In genomic region chr14:51653855-51654548, GRCh38 we compare ENCODE assay signal across 11 cellular contexts. TPM values are rescaled to one million over a fixed set of nuclear protein-coding genes. Genes with fewer than 3 reads are reported as not detected.
DNase-seq lines count a peak whose midpoint lies in the region; ATAC-seq, FAIRE-seq and TF ChIP-seq lines count a peak whose summit lies in the region.
"Had no signal": no experiment of that assay in that cellular context is flagged by ENCODE, and none has a peak within 500 bp of the region (broad histone marks: within the 10 kb centered on the region; RNA-seq: fewer than 3 reads in every experiment).

No MANE protein-coding gene starts in this region.

- H2AFZ ChIP-seq in keratinocyte (ENCODE audit: control insufficient read depth, low read length): no peak overlapping the region

- no peak for FAIRE-seq in keratinocyte (lab: Jason Lieb, UNC)

- ATAC-seq in HG03025 (IDR thresholded peaks at IDR 0.05; ENCODE audit: low FRiP score, unreplicated experiment): no peak
- ATAC-seq: foreskin keratinocyte, right lobe of liver had no signal

- intact Hi-C loops in ascending aorta (cut with DNase I): loop anchor here (2.0 to 10.0 kb wide), 5 partner anchors 48 to 411 kb away; partner anchors contain the start of genes NID2 and RTRAF

- H3K9ac ChIP-seq in keratinocyte (ENCODE audit: control insufficient read depth, extremely low read depth, insufficient read depth, low read length): peak overlapping the region; percentile 81

- dilution Hi-C loops in keratinocyte (cut with MboI; ENCODE audit: extremely low pct_ligation_motif_present, low sequenced_read_pairs): no loop called here

- H3K9me3 ChIP-seq in ascending aorta (no peaks in the 10 kb centered on the region), keratinocyte (ENCODE audit: control insufficient read depth, low read depth, low read length) (no peaks in the 10 kb centered on the region), suprapubic skin (no peaks in the 10 kb centered on the region)
- H3K9me3 ChIP-seq: right lobe of liver had no signal

- peaks cover 3% of the 10 kb centered on the region for H3K9me1 ChIP-seq in keratinocyte (ENCODE audit: control insufficient read depth, extremely low read depth, insufficient read depth, low read length)

- TF ChIP-seq EP300 in suprapubic skin (IDR thresholded peaks at IDR 0.05): no peak

- H4K20me1 ChIP-seq in keratinocyte (ENCODE audit: control insufficient read depth, extremely low read depth, insufficient read depth, low read length): peaks cover 2% of the 10 kb centered on the region

- no peaks in the 10 kb centered on the region for H3K36me3 ChIP-seq in ascending aorta
- H3K36me3 ChIP-seq in keratinocyte (ENCODE audit: control insufficient read depth in 2 of 2, extremely low read depth in 1 of 2, insufficient read depth in 2 of 2, low read length in 2 of 2): peaks cover 3 to 14% of the 10 kb centered on the region in 2 experiments
- no peaks in the 10 kb centered on the region for H3K36me3 ChIP-seq in suprapubic skin
- H3K36me3 ChIP-seq: right lobe of liver had no signal

- H3K27ac ChIP-seq in ascending aorta (peak overlapping the region; percentile 95 to 99), keratinocyte (ENCODE audit: control insufficient read depth, insufficient read depth, low read length) (peak overlapping the region; percentile 82), suprapubic skin (peak overlapping the region; percentile 98)

- H3K27me3 ChIP-seq in ascending aorta (no peaks in the 10 kb centered on the region), keratinocyte (ENCODE audit: control insufficient read depth, extremely low read depth, insufficient read depth, low read length) (no peaks in the 10 kb centered on the region), suprapubic skin (no peaks in the 10 kb centered on the region)
- H3K27me3 ChIP-seq: foreskin keratinocyte, right lobe of liver had no signal

- no peak for TF ChIP-seq CTCF in ascending aorta (IDR thresholded peaks at IDR 0.05)
- TF ChIP-seq CTCF in keratinocyte (optimal IDR thresholded peaks at IDR 0.05 in 1 of 3, IDR thresholded peaks at IDR 0.05 in 1 of 3, conservative IDR thresholded peaks at IDR 0.05 in 1 of 3; ENCODE audit: extremely low read depth in 1 of 3, insufficient read depth in 2 of 3, low read length in 3 of 3): no peak
- no peak for TF ChIP-seq CTCF in suprapubic skin (IDR thresholded peaks at IDR 0.05)

- H3K4me3 ChIP-seq in Jurkat, Clone E6-1 (ENCODE audit: low read length): no peak overlapping the region
- H3K4me3 ChIP-seq in ascending aorta: peak overlapping the region; percentile 88 to 90
- H3K4me3 ChIP-seq in keratinocyte (ENCODE audit: control insufficient read depth in 2 of 3, extremely low read depth in 1 of 3, insufficient read depth in 2 of 3, low read depth in 1 of 3, low read length in 3 of 3): peak overlapping the region in 2 of 3 experiments; percentile 90 to 93
- H3K4me3 ChIP-seq in suprapubic skin: peak overlapping the region; percentile 94

- peak overlapping the region; percentile 95 for H3K4me2 ChIP-seq in keratinocyte (ENCODE audit: control insufficient read depth, extremely low read depth, insufficient read depth, low read depth, low read length)

- DNase-seq in Jurkat, Clone E6-1 (ENCODE audit: low read depth, low spot score): peak; percentile 22
- no peak for DNase-seq in ascending aorta (ENCODE audit: low spot score in 2 of 2)
- no peak for DNase-seq in keratinocyte (ENCODE audit: low read depth, low spot score)
- DNase-seq in suprapubic skin (ENCODE audit: low spot score in 2 of 2): no peak
- DNase-seq in SIG-M5 treated with dmso at 0.1 percent for 504 hours (lab: John Stamatoyannopoulos, UW; ENCODE audit: unreplicated experiment): no peak
- DNase-seq in midbrain (lab: John Stamatoyannopoulos, UW): no peak
- no peak for DNase-seq in H4 (ENCODE audit: low spot score)
- DNase-seq: foreskin keratinocyte, right lobe of liver, SHP77 treated with DMSO at 0.1 percent for 48 hours had no signal

- WGBS in suprapubic skin: 49% methylated on average over 5 of the region's 5 CpGs

- H3K79me2 ChIP-seq in keratinocyte (ENCODE audit: control insufficient read depth, insufficient read depth, low read length): peaks cover 90% of the 10 kb centered on the region

- no peak for TF ChIP-seq POLR2A in suprapubic skin (IDR thresholded peaks at IDR 0.05)

- peaks cover 0 to 18% of the 10 kb centered on the region in 2 donors for H3K4me1 ChIP-seq in ascending aorta
- H3K4me1 ChIP-seq in keratinocyte (ENCODE audit: control insufficient read depth, extremely low read depth, insufficient read depth, low read length): peaks cover 48% of the 10 kb centered on the region
- H3K4me1 ChIP-seq in suprapubic skin: peaks cover 63% of the 10 kb centered on the region

RNA-seq across cellular contexts. Expression of gene FRMD6, which starts 2.3 kb away (rescaled TPM):
- polyA plus RNA-seq in Jurkat, Clone E6-1 (2012; ENCODE audit: insufficient read depth, insufficient read length): 1.3 TPM
- total RNA-seq in ascending aorta (104 TPM), suprapubic skin (100 to 1,000 TPM in 2 of 4 donors, 10 to 100 TPM in 2; 88.3 to 165 (median 119) TPM)
- 116 to 122 TPM (median 120 TPM) in 3 replicates for polyA plus RNA-seq in keratinocyte
- 28.5 TPM for polyA plus RNA-seq in keratinocyte (2011; ENCODE audit: low read depth)
- 60.2 and 96.5 TPM in 2 replicates for polyA plus RNA-seq in keratinocyte (2011; cell fraction: cytosol; rRNA removed)
- polyA plus RNA-seq in keratinocyte (2011; cell fraction: nucleus; rRNA removed): 130 and 133 TPM in 2 replicates
- 53.6 and 94.8 TPM in 2 replicates for polyA plus RNA-seq in keratinocyte (2012; ENCODE audit: low replicate concordance)
- 122 to 230 TPM (median 217 TPM) in 3 replicates for polyA minus RNA-seq in keratinocyte
- polyA minus RNA-seq in keratinocyte (2011; cell fraction: cytosol; rRNA and poly(A)+ RNA removed): 159 TPM
- 314 and 552 TPM in 2 replicates for polyA minus RNA-seq in keratinocyte (2011; cell fraction: nucleus; rRNA and poly(A)+ RNA removed)
- 58.1 and 72.8 TPM in 2 replicates for total RNA-seq in H4 (2014; rRNA removed; shearing (Covaris generic))
